ENCODE assay signal across 8 cellular contexts in the genomic region with DNA sequence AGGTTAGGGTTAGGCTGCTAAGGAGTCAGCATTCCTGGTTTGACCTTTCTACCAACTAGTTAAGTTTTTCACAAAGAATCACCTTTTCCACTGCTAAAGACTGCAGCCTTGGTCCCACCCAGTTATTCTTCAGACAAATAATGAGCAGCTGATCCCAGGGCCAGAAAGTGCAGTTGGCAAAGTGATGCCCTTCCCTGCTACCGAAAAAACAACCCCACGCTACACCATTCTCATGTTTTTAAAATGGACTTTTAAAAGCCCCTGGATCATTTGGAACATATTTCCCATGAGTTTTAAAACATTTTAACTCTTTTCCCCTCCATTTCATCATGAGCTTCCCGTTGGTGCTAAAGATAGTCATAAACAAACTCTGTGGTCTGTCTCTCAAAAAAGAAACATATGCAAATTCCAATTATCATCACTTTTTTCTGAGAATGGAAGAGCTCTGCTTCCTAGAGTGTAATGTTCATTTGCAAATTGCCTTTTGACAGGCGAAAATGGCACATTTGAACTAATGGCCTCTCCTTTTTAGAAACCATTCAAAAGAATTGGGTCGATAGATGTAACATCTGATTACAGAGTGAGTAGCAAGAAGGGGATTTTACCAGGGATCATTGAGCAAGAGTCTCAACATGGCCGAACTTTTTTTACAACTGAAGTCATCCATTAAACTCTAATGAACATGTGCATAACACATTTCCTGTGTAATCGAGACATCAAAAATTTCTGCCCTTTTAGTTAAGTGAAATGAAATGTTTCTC.
DNase-seq lines count a peak whose midpoint lies in the region; ATAC-seq, FAIRE-seq and TF ChIP-seq lines count a peak whose summit lies in the region.

No MANE protein-coding gene starts in this region.

- H3K4me3 ChIP-seq in GM12864 (ENCODE audit: low read depth, low read length) (no peak overlapping the region), MG63 (no peak overlapping the region)

- no peak for TF ChIP-seq CTCF in GM12864 (IDR thresholded peaks at IDR 0.05; ENCODE audit: low read depth, low read length, missing control alignments)

- peak; percentile 38 for ATAC-seq in GM21423 (IDR thresholded peaks at IDR 0.05; ENCODE audit: unreplicated experiment)

- in situ Hi-C loops in KBM-7 (cut with MboI; ENCODE audit: low pct_unique_long_range_greater_than_20kb, low sequenced_read_pairs), result no loop called here

- no peaks in the 10 kb centered on the region for H3K36me3 ChIP-seq in MG63

- H3K27me3 ChIP-seq in MG63, result no peaks in the 10 kb centered on the region

- FAIRE-seq in HTR-8/SVneo (lab: Jason Lieb, UNC), result no peak

- DNase-seq in GM12864 (ENCODE audit: low read depth), result peak; percentile 49
- DNase-seq in KBM-7, result peak; percentile 42
- peak; percentile 21 for DNase-seq in germinal center (ENCODE audit: low spot score)
- no peak for DNase-seq in HuH-7 (ENCODE audit: low spot score)
- no peak for DNase-seq in stimulated activated CD4-positive, alpha-beta T cell treated with anti-CD3 and anti-CD28 coated beads, Interleukin-2, amount 100 ng/mL, for 48 hours
- DNase-seq in HTR-8/SVneo (ENCODE audit: insufficient read length, low spot score), result no peak
- no peak for DNase-seq in MG63

- H3K9me3 ChIP-seq in MG63, result no peaks in the 10 kb centered on the region

Comparison
In these comparisons a context has a peak if more than half of its experiments do, and no peak if none do; other contexts are left out.
1. DNase-seq: peak in GM12864 (single experiment), KBM-7 (single experiment) and germinal center (single experiment); none in HuH-7 (single experiment), stimulated activated CD4-positive, alpha-beta T cell treated with anti-CD3 and anti-CD28 coated beads, Interleukin-2, amount 100 ng/mL, for 48 hours (0 of 2), HTR-8/SVneo (single experiment) and MG63 (single experiment).